22 cellular contexts compared by ENCODE assay signal in the genomic region with DNA sequence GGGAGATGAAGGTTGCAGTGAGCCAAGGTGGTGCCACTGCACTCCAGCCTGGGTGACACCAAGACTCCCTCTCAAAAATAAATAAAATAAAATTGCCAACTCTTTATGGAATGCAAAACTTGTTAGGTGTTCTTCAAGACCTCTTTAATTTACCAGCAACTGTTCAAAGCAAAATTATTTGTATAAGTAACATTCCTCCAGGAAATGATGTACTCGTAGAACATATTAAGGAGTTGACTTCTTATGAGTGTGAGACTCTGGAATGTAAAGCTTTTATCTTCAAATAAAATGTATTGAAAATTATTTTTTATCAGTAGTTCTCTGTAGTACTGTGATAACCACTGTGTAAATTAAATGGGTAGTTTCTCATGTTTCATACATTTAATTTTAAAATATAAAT.
DNase-seq lines count a peak whose midpoint lies in the region; ATAC-seq, FAIRE-seq and TF ChIP-seq lines count a peak whose summit lies in the region.
"Had no signal": no experiment of that assay in that cellular context is flagged by ENCODE, and none has a peak within 500 bp of the region (broad histone marks: within the 10 kb centered on the region; RNA-seq: fewer than 3 reads in every experiment).

No MANE protein-coding gene starts in this region.

- no peak overlapping the region for H3K27ac Mint-ChIP-seq in osteocyte (ENCODE audit: unreplicated experiment)
- H3K27ac Mint-ChIP-seq: CD14-positive monocyte; CD4-positive, alpha-beta memory T cell had no signal

- no peak for DNase-seq in kidney
- no peak for DNase-seq in pancreas
- no peak for DNase-seq in small intestine
- DNase-seq in 8988T, result no peak
- no peak for DNase-seq in RWPE1 (ENCODE audit: low spot score)
- no peak for DNase-seq in osteocyte (ENCODE audit: extremely low spot score, unreplicated experiment)
- DNase-seq: ACHN; BE2C; C1 segment of cervical spinal cord; CD4-positive, alpha-beta memory T cell; CD4-positive, CD25-positive, alpha-beta regulatory T cell; CD8-positive, alpha-beta memory T cell; COR-L47; DMS 273 treated with DMSO at 0.1 percent for 48 hours; DMS79 treated with DMSO at 0.1 percent for 48 hours; GF-D8 had no signal

- H3K36me3 Mint-ChIP-seq in osteocyte (ENCODE audit: unreplicated experiment), result peaks cover 31% of the 10 kb centered on the region

- H3K27me3 ChIP-seq in pancreas, result no peaks in the 10 kb centered on the region
- H3K27me3 ChIP-seq in small intestine (ENCODE audit: control insufficient read depth in 2 of 2, insufficient read depth in 2 of 2, low read length in 2 of 2), result no peaks in the 10 kb centered on the region
- H3K27me3 ChIP-seq: BE2C, BLaER1 had no signal

- H3K9me3 ChIP-seq in kidney (ENCODE audit: control insufficient read depth in 1 of 2, low read length in 2 of 2) (no peaks in the 10 kb centered on the region), pancreas (no peaks in the 10 kb centered on the region), small intestine (ENCODE audit: control insufficient read depth, low read depth) (no peaks in the 10 kb centered on the region)
- H3K9me3 ChIP-seq: BE2C had no signal

- H3K4me1 ChIP-seq in kidney (ENCODE audit: control insufficient read depth in 1 of 2, insufficient read depth in 1 of 2, low read depth in 1 of 2, low read length in 2 of 2) (no peaks in the 10 kb centered on the region), pancreas (peaks cover 29 to 38% (median 34%) of the 10 kb centered on the region in 3 donors), small intestine (ENCODE audit: control insufficient read depth in 2 of 2, insufficient read depth in 1 of 2, low read depth in 1 of 2, low read length in 1 of 2) (peaks cover 0 to 2% of the 10 kb centered on the region in 2 donors)
- H3K4me1 ChIP-seq: BE2C had no signal

- H3K4me3 ChIP-seq in kidney (ENCODE audit: low read length in 2 of 2) (no peak overlapping the region), pancreas (no peak overlapping the region), small intestine (ENCODE audit: low read depth in 1 of 2, low read length in 2 of 2) (no peak overlapping the region)
- H3K4me3 ChIP-seq: BLaER1 had no signal

- POLR2A ChIA-PET in RWPE1 (lab: Yijun Ruan, JAX; ENCODE audit: low non-redundant PET), result no interaction called here

- intact Hi-C loops in kidney (cut with DNase I) (no loop called here), pancreas (cut with DNase I) (no loop called here)

- WGBS in pancreas, 2 donors, result 97 to 98% methylated on average over 1 of the region's 1 CpG
- 88 to 100% (median 98%) methylated on average over 1 of the region's 1 CpG for WGBS in small intestine, 3 donors

- no peak for TF ChIP-seq CTCF in VCaP (conservative IDR thresholded peaks at IDR 0.05)
- no peak for TF ChIP-seq CTCF in kidney (IDR thresholded peaks at IDR 0.05; ENCODE audit: borderline replicate concordance, extremely low read depth, insufficient read depth)
- TF ChIP-seq CTCF in pancreas (IDR thresholded peaks at IDR 0.05), result no peak
- no peak for TF ChIP-seq CTCF in RWPE1 (conservative IDR thresholded peaks at IDR 0.05; ENCODE audit: low read depth)
- no peak for TF ChIP-seq CTCF in osteocyte (IDR thresholded peaks at IDR 0.05)

- H3K27ac ChIP-seq in VCaP (peak overlapping the region; percentile 86), kidney (ENCODE audit: low read depth in 2 of 2, low read length in 2 of 2) (no peak overlapping the region), pancreas (no peak overlapping the region), small intestine (ENCODE audit: low read depth in 1 of 2, low read length in 1 of 2) (no peak overlapping the region), RWPE1 (no peak overlapping the region)

- CTCF ChIA-PET in RWPE1 (lab: Yijun Ruan, JAX), result no interaction called here

- FAIRE-seq in kidney (lab: Jason Lieb, UNC) (peak; percentile 6), pancreas (lab: Jason Lieb, UNC) (peak; percentile 77), small intestine (lab: Jason Lieb, UNC) (peak; percentile 86)
- FAIRE-seq: GM12891, GM18507 had no signal

- H3K9me3 Mint-ChIP-seq in osteocyte (ENCODE audit: unreplicated experiment), result no peaks in the 10 kb centered on the region
- H3K9me3 Mint-ChIP-seq: CD14-positive monocyte; CD4-positive, alpha-beta memory T cell; CD4-positive, CD25-positive, alpha-beta regulatory T cell; CD8-positive, alpha-beta memory T cell had no signal

- H3K4me1 Mint-ChIP-seq in osteocyte (ENCODE audit: unreplicated experiment), result no peaks in the 10 kb centered on the region
- H3K4me1 Mint-ChIP-seq: CD14-positive monocyte had no signal

- no peak overlapping the region for H3K9ac ChIP-seq in kidney (ENCODE audit: low read length in 2 of 2)
- H3K9ac ChIP-seq: BLaER1 had no signal

- H3K4me3 Mint-ChIP-seq in osteocyte (ENCODE audit: unreplicated experiment), result no peak overlapping the region
- H3K4me3 Mint-ChIP-seq: CD14-positive monocyte; CD4-positive, alpha-beta memory T cell; CD4-positive, CD25-positive, alpha-beta regulatory T cell; CD8-positive, alpha-beta memory T cell had no signal

- H3K27me3 Mint-ChIP-seq in osteocyte (ENCODE audit: unreplicated experiment), result no peaks in the 10 kb centered on the region
- H3K27me3 Mint-ChIP-seq: CD4-positive, alpha-beta memory T cell; CD4-positive, CD25-positive, alpha-beta regulatory T cell; CD8-positive, alpha-beta memory T cell had no signal

- H3K36me3 ChIP-seq in kidney (ENCODE audit: control insufficient read depth in 1 of 2, insufficient read depth in 2 of 2, low read length in 2 of 2) (peaks cover 3 to 11% of the 10 kb centered on the region in 2 donors), pancreas (peaks cover 0 to 9% (median 0%) of the 10 kb centered on the region in 3 donors), small intestine (ENCODE audit: control insufficient read depth in 2 of 2, insufficient read depth in 2 of 2, low read length in 2 of 2) (no peaks in the 10 kb centered on the region)
- H3K36me3 ChIP-seq: BE2C had no signal

- ATAC-seq in pancreas (no peak), GM18502 (IDR thresholded peaks at IDR 0.05; ENCODE audit: poor library complexity, unreplicated experiment) (no peak)
